8 cellular contexts compared by ENCODE assay signal in genomic region chr9:120742951-120743416, GRCh38. TPM values are rescaled to one million over a fixed set of nuclear protein-coding genes. Genes with fewer than 3 reads are reported as not detected.
A peak's percentile ranks its signal among the peaks of the same experiment; 100 is the strongest.
DNase-seq lines count a peak whose midpoint lies in the region; ATAC-seq and TF ChIP-seq lines count a peak whose summit lies in the region.

No MANE protein-coding gene starts in this region.

- TF ChIP-seq EP300 in stomach (IDR thresholded peaks at IDR 0.05) = no peak

- peaks cover 2% of the 10 kb centered on the region for H3K36me3 Mint-ChIP-seq in activated CD4-positive, alpha-beta T cell treated with anti-CD3 and anti-CD28 coated beads for 36 hours (ENCODE audit: low read depth)
- H3K36me3 Mint-ChIP-seq in T-helper 17 cell (ENCODE audit: low read depth) = no peaks in the 10 kb centered on the region
- H3K36me3 Mint-ChIP-seq in activated CD4-positive, alpha-beta memory T cell treated with anti-CD3 and anti-CD28 coated beads for 36 hours = no peaks in the 10 kb centered on the region
- peaks cover 2% of the 10 kb centered on the region for H3K36me3 Mint-ChIP-seq in activated naive CD4-positive, alpha-beta T cell treated with anti-CD3 and anti-CD28 coated beads for 36 hours (ENCODE audit: low read depth)

- TF ChIP-seq POLR2A in stomach (IDR thresholded peaks at IDR 0.05) = no peak

- H3K27me3 ChIP-seq in stomach = no peaks in the 10 kb centered on the region

- intact Hi-C loops in activated CD4-positive, alpha-beta T cell treated with anti-CD3 and anti-CD28 coated beads for 36 hours (cut with DNase I, micrococcal nuclease) = loop anchor here in 1 of 2 experiments (5.0 kb wide), 1 partner anchor 126 kb away; no protein-coding TSS in a partner anchor
- intact Hi-C loops in stomach (cut with DNase I; ENCODE audit: low total_unique reads) = no loop called here
- intact Hi-C loops in activated CD4-positive, alpha-beta memory T cell treated with anti-CD3 and anti-CD28 coated beads for 36 hours (cut with micrococcal nuclease) = no loop called here
- intact Hi-C loops in activated naive CD4-positive, alpha-beta T cell treated with anti-CD3 and anti-CD28 coated beads for 36 hours (cut with micrococcal nuclease) = loop anchor here (2.0 kb wide), 1 partner anchor 124 kb away; no protein-coding TSS in a partner anchor

- no peaks in the 10 kb centered on the region for H3K36me3 ChIP-seq in stomach

- POLR2A ChIA-PET in activated CD4-positive, alpha-beta T cell treated with anti-CD3 and anti-CD28 coated beads for 36 hours (lab: Charles Lee) = no interaction called here
- POLR2A ChIA-PET in activated CD4-positive, alpha-beta memory T cell treated with anti-CD3 and anti-CD28 coated beads for 36 hours (lab: Charles Lee) = no interaction called here

- H3K27ac Mint-ChIP-seq in activated CD4-positive, alpha-beta T cell treated with anti-CD3 and anti-CD28 coated beads for 36 hours = no peak overlapping the region
- H3K27ac Mint-ChIP-seq in T-helper 17 cell = no peak overlapping the region
- H3K27ac Mint-ChIP-seq in activated CD4-positive, alpha-beta memory T cell treated with anti-CD3 and anti-CD28 coated beads for 36 hours = no peak overlapping the region
- H3K27ac Mint-ChIP-seq in activated naive CD4-positive, alpha-beta T cell treated with anti-CD3 and anti-CD28 coated beads for 36 hours = no peak overlapping the region

- H3K9me3 Mint-ChIP-seq in activated CD4-positive, alpha-beta T cell treated with anti-CD3 and anti-CD28 coated beads for 36 hours (ENCODE audit: low read depth) = no peaks in the 10 kb centered on the region
- H3K9me3 Mint-ChIP-seq in activated CD4-positive, alpha-beta memory T cell treated with anti-CD3 and anti-CD28 coated beads for 36 hours = no peaks in the 10 kb centered on the region
- H3K9me3 Mint-ChIP-seq in activated naive CD4-positive, alpha-beta T cell treated with anti-CD3 and anti-CD28 coated beads for 36 hours = no peaks in the 10 kb centered on the region

- whole genome bisulfite sequencing in stomach, 5 donors = 76 to 85% (median 83%) methylated on average over 6 of the region's 6 CpGs

- H3K9me3 ChIP-seq in T-helper 17 cell (ENCODE audit: control insufficient read depth, low read length, poor library complexity, severe bottlenecking) (no peaks in the 10 kb centered on the region), stomach (no peaks in the 10 kb centered on the region)

- no peak overlapping the region for H3K27ac ChIP-seq in stomach

- CTCF ChIA-PET in activated CD4-positive, alpha-beta T cell treated with anti-CD3 and anti-CD28 coated beads for 36 hours (lab: Charles Lee) = interaction anchor here (0.6 to 1.5 kb wide), 3 partner anchors 12 to 787 kb away, joined by 3 to 6 read pairs (median 3); no protein-coding TSS in a partner anchor
- CTCF ChIA-PET in activated CD4-positive, alpha-beta memory T cell treated with anti-CD3 and anti-CD28 coated beads for 36 hours (lab: Charles Lee) = interaction anchor here (0.6 to 2.2 kb wide), 6 partner anchors 12 to 318 kb away, joined by 3 to 5 read pairs (median 3); no protein-coding TSS in a partner anchor
- CTCF ChIA-PET in activated naive CD4-positive, alpha-beta T cell treated with anti-CD3 and anti-CD28 coated beads for 36 hours (lab: Charles Lee) = interaction anchor here (0.8 to 1.7 kb wide), 6 partner anchors 12 to 329 kb away, joined by 3 to 7 read pairs (median 4); no protein-coding TSS in a partner anchor

- H3K4me3 Mint-ChIP-seq in activated CD4-positive, alpha-beta T cell treated with anti-CD3 and anti-CD28 coated beads for 36 hours = no peak overlapping the region
- H3K4me3 Mint-ChIP-seq in T-helper 17 cell = no peak overlapping the region
- no peak overlapping the region for H3K4me3 Mint-ChIP-seq in activated CD4-positive, alpha-beta memory T cell treated with anti-CD3 and anti-CD28 coated beads for 36 hours
- no peak overlapping the region for H3K4me3 Mint-ChIP-seq in activated naive CD4-positive, alpha-beta T cell treated with anti-CD3 and anti-CD28 coated beads for 36 hours

- no peak for DNase-seq in activated CD4-positive, alpha-beta T cell treated with anti-CD3 and anti-CD28 coated beads for 36 hours
- DNase-seq in activated CD4-positive, alpha-beta T cell treated with anti-CD3 and anti-CD28 coated beads for 4 hours = no peak
- DNase-seq in HT1080 (ENCODE audit: low read depth) (peak; percentile 16), T-helper 17 cell (no peak), glomerular visceral epithelial cell (ENCODE audit: extremely low spot score) (peak; percentile 35), stomach (no peak)
- no peak for DNase-seq in activated CD4-positive, alpha-beta memory T cell treated with anti-CD3 and anti-CD28 coated beads for 36 hours
- no peak for DNase-seq in activated naive CD4-positive, alpha-beta T cell treated with anti-CD3 and anti-CD28 coated beads for 36 hours

- H3K4me1 ChIP-seq in stomach = peaks cover 0 to 7% (median 0%) of the 10 kb centered on the region in 4 donors

- no peak overlapping the region for H3K4me3 ChIP-seq in stomach

- ATAC-seq in activated CD4-positive, alpha-beta T cell treated with anti-CD3 and anti-CD28 coated beads for 36 hours = peak; percentile 91
- ATAC-seq in T-helper 17 cell = peak; percentile 74

- H3K4me1 Mint-ChIP-seq in activated CD4-positive, alpha-beta T cell treated with anti-CD3 and anti-CD28 coated beads for 36 hours = no peaks in the 10 kb centered on the region
- no peaks in the 10 kb centered on the region for H3K4me1 Mint-ChIP-seq in T-helper 17 cell
- peaks cover 3% of the 10 kb centered on the region for H3K4me1 Mint-ChIP-seq in activated CD4-positive, alpha-beta memory T cell treated with anti-CD3 and anti-CD28 coated beads for 36 hours (ENCODE audit: low read depth)
- H3K4me1 Mint-ChIP-seq in activated naive CD4-positive, alpha-beta T cell treated with anti-CD3 and anti-CD28 coated beads for 36 hours (ENCODE audit: low read depth) = no peaks in the 10 kb centered on the region

- peak in 4 of 7 experiments; percentile 30 to 45 (median 43) for TF ChIP-seq CTCF in stomach (IDR thresholded peaks at IDR 0.05)

- no peaks in the 10 kb centered on the region for H3K27me3 Mint-ChIP-seq in activated CD4-positive, alpha-beta T cell treated with anti-CD3 and anti-CD28 coated beads for 36 hours
- H3K27me3 Mint-ChIP-seq in T-helper 17 cell = no peaks in the 10 kb centered on the region
- H3K27me3 Mint-ChIP-seq in activated CD4-positive, alpha-beta memory T cell treated with anti-CD3 and anti-CD28 coated beads for 36 hours = no peaks in the 10 kb centered on the region
- no peaks in the 10 kb centered on the region for H3K27me3 Mint-ChIP-seq in activated naive CD4-positive, alpha-beta T cell treated with anti-CD3 and anti-CD28 coated beads for 36 hours (ENCODE audit: low read depth)

RNA-seq across cellular contexts. Expression of gene MEGF9, which starts 28.7 kb away (rescaled TPM):
- total RNA-seq in activated CD4-positive, alpha-beta T cell treated with anti-CD3 and anti-CD28 coated beads for 36 hours = 1 to 10 TPM; 3.3 to 3.6 TPM
- total RNA-seq in HT1080 (2014; rRNA removed; shearing (Covaris generic)) = 3.4 and 4.6 TPM in 2 replicates
- 3.1 and 4.3 TPM in 2 replicates for polyA plus RNA-seq in HT1080 (2015; cell fraction: cytosol; rRNA removed)
- polyA plus RNA-seq in HT1080 (2015; cell fraction: nucleus; rRNA removed) = 1.7 and 1.9 TPM in 2 replicates
- total RNA-seq in T-helper 17 cell (10 to 100 TPM in 1 of 2 donors, 1 to 10 TPM in 1; 9.9 to 10.2 TPM), stomach (10 to 100 TPM in 4 of 5 donors, 1 to 10 TPM in 1; 4.1 to 26.8 (median 15.8) TPM)
- 1 to 10 TPM; 3.5 to 4.1 (median 3.7) TPM for polyA plus RNA-seq in stomach
- total RNA-seq in activated CD4-positive, alpha-beta memory T cell treated with anti-CD3 and anti-CD28 coated beads for 36 hours = 1 to 10 TPM; 4.4 to 4.6 TPM
- total RNA-seq in activated naive CD4-positive, alpha-beta T cell treated with anti-CD3 and anti-CD28 coated beads for 36 hours = 1 to 10 TPM; 3.8 TPM

RNA-seq across cellular contexts. Expression of gene FBXW2, which starts 50.2 kb away (rescaled TPM):
- total RNA-seq in activated CD4-positive, alpha-beta T cell treated with anti-CD3 and anti-CD28 coated beads for 36 hours = 10 to 100 TPM; 53.0 to 68.1 TPM
- 24.1 and 67.1 TPM in 2 replicates for total RNA-seq in HT1080 (2014; rRNA removed; shearing (Covaris generic))
- polyA plus RNA-seq in HT1080 (2015; cell fraction: cytosol; rRNA removed) = 45.8 and 51.2 TPM in 2 replicates
- polyA plus RNA-seq in HT1080 (2015; cell fraction: nucleus; rRNA removed) = 50.8 and 51.8 TPM in 2 replicates
- total RNA-seq in T-helper 17 cell = 10 to 100 TPM; 60.6 to 71.2 TPM
- 10 to 100 TPM; 11.3 to 78.9 (median 31.2) TPM for total RNA-seq in stomach
- polyA plus RNA-seq in stomach = 10 to 100 TPM in 2 of 3 donors, 1 to 10 TPM in 1; 7.9 to 19.2 (median 16.7) TPM
- 10 to 100 TPM; 70.2 to 72.5 TPM for total RNA-seq in activated CD4-positive, alpha-beta memory T cell treated with anti-CD3 and anti-CD28 coated beads for 36 hours
- total RNA-seq in activated naive CD4-positive, alpha-beta T cell treated with anti-CD3 and anti-CD28 coated beads for 36 hours = 10 to 100 TPM; 60.8 to 64.4 TPM

Comparison
In these comparisons a context has a peak if more than half of its experiments do, and no peak if none do; other contexts are left out.
1. DNase-seq: peak in HT1080 (single experiment) and glomerular visceral epithelial cell (single experiment); none in activated CD4-positive, alpha-beta T cell treated with anti-CD3 and anti-CD28 coated beads for 36 hours (single experiment), activated CD4-positive, alpha-beta T cell treated with anti-CD3 and anti-CD28 coated beads for 4 hours (0 of 2), T-helper 17 cell (0 of 3), stomach (single experiment), activated CD4-positive, alpha-beta memory T cell treated with anti-CD3 and anti-CD28 coated beads for 36 hours (single experiment) and activated naive CD4-positive, alpha-beta T cell treated with anti-CD3 and anti-CD28 coated beads for 36 hours (single experiment).